Comparison of ENCODE assay signal across 9 cellular contexts in the genomic region with DNA sequence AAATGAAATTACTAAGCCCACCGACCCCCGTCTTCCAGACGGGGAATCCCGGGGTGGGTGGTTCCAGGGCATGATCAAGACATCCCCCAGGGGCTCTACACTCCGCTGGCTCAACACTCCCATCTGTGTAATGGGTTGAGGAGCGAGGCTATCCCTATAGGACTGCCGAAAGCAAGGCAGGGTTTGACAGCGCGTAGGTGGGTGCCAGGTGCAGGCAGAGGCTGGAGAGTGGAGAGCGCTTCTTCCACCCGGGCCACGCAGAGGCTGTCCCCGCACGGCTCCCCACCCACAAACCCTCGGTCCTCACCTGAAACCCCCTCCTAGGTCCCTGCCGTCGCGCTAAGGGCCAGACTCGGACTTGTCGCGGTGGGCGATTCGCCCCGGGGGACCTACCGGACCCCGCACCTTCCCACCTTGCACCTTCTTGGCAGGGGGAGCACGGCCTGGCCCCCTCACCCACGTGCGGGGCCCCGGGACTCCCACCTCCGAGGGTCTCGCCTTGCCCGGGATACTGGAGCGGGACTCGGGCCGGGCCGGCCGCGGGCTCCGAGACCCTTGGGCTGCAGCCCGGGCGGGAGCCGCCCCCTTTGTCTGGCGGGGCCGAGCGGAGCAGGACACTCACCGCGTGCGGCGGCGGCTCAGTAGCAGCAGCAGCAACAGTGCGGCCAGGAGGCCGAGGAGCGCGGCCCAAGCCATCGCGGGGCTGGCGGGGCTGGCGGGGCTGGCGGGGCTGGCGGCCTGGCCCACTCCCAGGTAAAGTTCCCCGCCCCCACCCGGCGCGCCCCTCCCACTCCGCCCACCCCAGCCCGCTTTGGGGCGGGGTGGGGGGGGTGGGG. TPM values are rescaled to one million over a fixed set of nuclear protein-coding genes. Genes with fewer than 3 reads are reported as not detected.
DNase-seq lines count a peak whose midpoint lies in the region; ATAC-seq and TF ChIP-seq lines count a peak whose summit lies in the region.
"Had no signal": no experiment of that assay in that cellular context is flagged by ENCODE, and none has a peak within 500 bp of the region (broad histone marks: within the 10 kb centered on the region; RNA-seq: fewer than 3 reads in every experiment).

TSS of gene PTGIS (minus strand) at position 717 of the 836 bp plus-strand sequence. CDS start at position 696, 21 bp downstream.

- WGBS in testis, 2 donors, result 7 to 26% methylated on average over 7 to 35 of the region's 68 CpGs

- intact Hi-C loops in lower lobe of right lung (cut with DNase I) (no loop called here), testis (cut with DNase I; ENCODE audit: low total_unique reads) (no loop called here)

- H3K9me3 ChIP-seq in lower lobe of right lung (no peaks in the 10 kb centered on the region), testis (no peaks in the 10 kb centered on the region)

- H3K27ac ChIP-seq in lower lobe of right lung (peak within 1 kb of the TSS; percentile 76), testis (peak within 1 kb of the TSS; percentile 84 to 91)

- ATAC-seq in lower lobe of right lung, result peak; percentile 54 to 59
- no peak for ATAC-seq in HG03135 (IDR thresholded peaks at IDR 0.05; ENCODE audit: unreplicated experiment)
- ATAC-seq in GM18505 (IDR thresholded peaks at IDR 0.05; ENCODE audit: unreplicated experiment), result no peak

- H3K4me3 ChIP-seq in choroid plexus epithelial cell (ENCODE audit: low read depth, low read length) (peak within 1 kb of the TSS; percentile 63), lower lobe of right lung (peak within 1 kb of the TSS; percentile 55), testis (peak within 1 kb of the TSS; percentile 61 to 69)

- H3K27me3 ChIP-seq in lower lobe of right lung (ENCODE audit: low read depth), result peaks cover 14% of the 10 kb centered on the region
- H3K27me3 ChIP-seq in testis, result no peaks in the 10 kb centered on the region

- H3K36me3 ChIP-seq in lower lobe of right lung (no peaks in the 10 kb centered on the region), testis (ENCODE audit: low read depth, missing control alignments) (no peaks in the 10 kb centered on the region)

- TF ChIP-seq POLR2A in testis (IDR thresholded peaks at IDR 0.05) (no peak), GM18505 (IDR thresholded peaks at IDR 0.05; ENCODE audit: borderline replicate concordance, extremely low read depth, insufficient read depth, insufficient read length) (no peak)

- no peak for TF ChIP-seq CTCF in choroid plexus epithelial cell (conservative IDR thresholded peaks at IDR 0.05; ENCODE audit: low read depth, low read length)
- no peak for TF ChIP-seq CTCF in lower lobe of right lung (IDR thresholded peaks at IDR 0.05)
- TF ChIP-seq CTCF in testis (IDR thresholded peaks at IDR 0.05), result no peak

- DNase-seq in NCI-H1417 (lab: John Stamatoyannopoulos, UW) (peak in 2 of 3 experiments; percentile 39 to 47), NCI-H1417 treated with DMSO at 0.1 percent for 48 hours (lab: John Stamatoyannopoulos, UW) (no peak), choroid plexus epithelial cell (ENCODE audit: low read depth) (no peak), lower lobe of right lung (no peak), testis (no peak), superior temporal gyrus (ENCODE audit: extremely low spot score) (no peak)
- DNase-seq: AML-193 had no signal

- H3K4me1 ChIP-seq in lower lobe of right lung, result peaks cover 5% of the 10 kb centered on the region
- peaks cover 10% of the 10 kb centered on the region for H3K4me1 ChIP-seq in testis

RNA-seq across cellular contexts. Expression of gene PTGIS, which starts in this region (rescaled TPM):
- 41.2 TPM for total RNA-seq in lower lobe of right lung
- total RNA-seq in testis, result 10 to 100 TPM; 12.2 to 13.0 TPM
- polyA plus RNA-seq in testis (ENCODE audit: insufficient read depth, low read depth, low replicate concordance), result 30.3 TPM

Comparison
In these comparisons a context has a peak if more than half of its experiments do, and no peak if none do; other contexts are left out.
1. DNase-seq: peak in NCI-H1417 (2 of 3); none in NCI-H1417 treated with DMSO at 0.1 percent for 48 hours (single experiment), choroid plexus epithelial cell (single experiment), lower lobe of right lung (single experiment), testis (single experiment) and superior temporal gyrus (single experiment).
2. ATAC-seq: peak in lower lobe of right lung (2 of 2); none in HG03135 (single experiment) and GM18505 (single experiment).
3. Peak in every context shown above with its lines, with median percentiles within 50 percentile points of each other: H3K4me3 ChIP-seq.